ENCODE assay signal across 1 cellular context in genomic region chr11:45155058-45155551, GRCh38.
TF ChIP-seq lines count a peak whose summit lies in the region.

No MANE protein-coding gene starts in this region.

TF ChIP-seq in K562, 482 proteins besides CTCF, POLR2A, EP300 and RAD21 (continued from another document):
- TF ChIP-seq DIDO1 (tag; IDR thresholded peaks at IDR 0.05; ENCODE audit: low read depth) (no peak), SMARCC2 (IDR thresholded peaks at IDR 0.05; ENCODE audit: low read depth) (no peak), ZNF584 (CRISPR knock-in tag; IDR thresholded peaks at IDR 0.05; ENCODE audit: low read depth) (no peak), ZC3H11A (IDR thresholded peaks at IDR 0.05; ENCODE audit: low read depth, low read length) (no peak)
